In genomic region chr13:29508874-29509249, GRCh38 we compare ENCODE assay signal across 13 cellular contexts.
DNase-seq lines count a peak whose midpoint lies in the region; ATAC-seq, FAIRE-seq and TF ChIP-seq lines count a peak whose summit lies in the region.
"Had no signal": no experiment of that assay in that cellular context is flagged by ENCODE, and none has a peak within 500 bp of the region (broad histone marks: within the 10 kb centered on the region; RNA-seq: fewer than 3 reads in every experiment).

No MANE protein-coding gene starts in this region.

- peaks cover 20% of the 10 kb centered on the region for H3K27me3 Mint-ChIP-seq in nephron (ENCODE audit: low read depth)

- peak overlapping the region in 1 of 3 experiments; percentile 14 for H3K4me3 Mint-ChIP-seq in nephron
- H3K4me3 Mint-ChIP-seq: dendritic cell treated with granulocyte-macrophage colony-stimulating factor and Interleukin-4, amounts not matched to agents 40 ng/mL and 50 ng/mL, for 4 days; natural killer cell treated with Interleukin-12 subunit alpha and Interleukin-12 subunit beta and Interleukin-15 and Interleukin-18, amount 100 ng/mL, for 72 hours had no signal

- H3K79me2 ChIP-seq in ACC112 (ENCODE audit: control insufficient read depth, insufficient read depth, low read length, unreplicated experiment): no peaks in the 10 kb centered on the region
- no peaks in the 10 kb centered on the region for H3K79me2 ChIP-seq in K562 (ENCODE audit: control insufficient read depth, insufficient read depth, low read length)

- H3K4me1 ChIP-seq in ACC112 (ENCODE audit: control insufficient read depth, insufficient read depth, low read length, unreplicated experiment) (peaks cover 50% of the 10 kb centered on the region), K562 (replicated peaks in 1 of 2; ENCODE audit: control insufficient read depth in 2 of 2, insufficient read depth in 2 of 2, low read length in 2 of 2) (no peaks in the 10 kb centered on the region; a peak in 2 of 5 replicates)
- peaks cover 17 to 51% (median 30%) of the 10 kb centered on the region in 10 experiments for H3K4me1 ChIP-seq in BLaER1 treated with 17β-estradiol and CSF1 and Interleukin-3, amounts not matched to agents 10 nM and 100 nM

- CTCF ChIA-PET in K562 (lab: Yijun Ruan, JAX; ENCODE audit: low intra/inter-chr PET ratio): interaction anchor here (0.7 to 0.9 kb wide), 3 partner anchors 199 to 606 kb away, joined by 4 to 5 read pairs (median 5); no protein-coding TSS in a partner anchor

- H3K27ac Mint-ChIP-seq in nephron: peak overlapping the region; percentile 56 to 91 (median 68)
- H3K27ac Mint-ChIP-seq: dendritic cell treated with granulocyte-macrophage colony-stimulating factor and Interleukin-4, amounts not matched to agents 40 ng/mL and 50 ng/mL, for 4 days; natural killer cell treated with Interleukin-12 subunit alpha and Interleukin-12 subunit beta and Interleukin-15 and Interleukin-18, amount 100 ng/mL, for 72 hours had no signal

- ATAC-seq in K562: peak; percentile 16; the same call in 2 of the 3 replicates

- TF ChIP-seq EP300 in K562 (IDR thresholded peaks at IDR 0.05; ENCODE audit: low read length): no peak

- no peak for TF ChIP-seq CTCF in K562 (IDR thresholded peaks at IDR 0.05 in 2 of 3, conservative IDR thresholded peaks at IDR 0.05 in 1 of 3; ENCODE audit: insufficient read depth in 2 of 3, low read depth in 1 of 3, low read length in 3 of 3)
- TF ChIP-seq CTCF in nephron (IDR thresholded peaks at IDR 0.05; ENCODE audit: unreplicated experiment in 3 of 3): no peak

- intact Hi-C loops in K562 (cut with micrococcal nuclease): loop anchor here (2.0 kb wide), 1 partner anchor 200 kb away; no protein-coding TSS in a partner anchor

- TF ChIP-seq RAD21 in K562 (CRISPR knock-in tag; conservative IDR thresholded peaks at IDR 0.05 in 1 of 2, IDR thresholded peaks at IDR 0.05 in 1 of 2): no peak

- in situ Hi-C loops in K562 (cut with MboI): no loop called here

- H2AFZ ChIP-seq in ACC112 (ENCODE audit: low read length, unreplicated experiment) (no peak overlapping the region), K562 (ENCODE audit: low read depth, low read length) (no peak overlapping the region)

- peaks cover 0 to 83% (median 40%) of the 10 kb centered on the region in 11 experiments; a peak in 18 of 22 replicates for H4K20me1 ChIP-seq in BLaER1 treated with 17β-estradiol and CSF1 and Interleukin-3, amounts not matched to agents 10 nM and 100 nM
- H4K20me1 ChIP-seq in K562 (replicated peaks; ENCODE audit: control insufficient read depth, insufficient read depth, low read length): peaks cover 12% of the 10 kb centered on the region

- H3K36me3 ChIP-seq in ACC112 (ENCODE audit: insufficient read depth, low read length) (no peaks in the 10 kb centered on the region; the same call in 1 of the 2 replicates), K562 (ENCODE audit: control insufficient read depth, insufficient read depth, low read length) (peaks cover 10% of the 10 kb centered on the region; the same call in 1 of the 3 replicates)
- peaks cover 34 to 45% (median 39%) of the 10 kb centered on the region in 11 experiments for H3K36me3 ChIP-seq in BLaER1 treated with 17β-estradiol and CSF1 and Interleukin-3, amounts not matched to agents 10 nM and 100 nM

- no peak for FAIRE-seq in K562 (lab: Jason Lieb, UNC)
- FAIRE-seq: kidney had no signal

- no peaks in the 10 kb centered on the region for H3K9me3 ChIP-seq in BLaER1 treated with 17β-estradiol and CSF1 and Interleukin-3, amounts not matched to agents 10 nM and 100 nM (replicated peaks in 1 of 11)
- no peaks in the 10 kb centered on the region for H3K9me3 ChIP-seq in K562 (replicated peaks; ENCODE audit: control insufficient read depth, insufficient read depth, low read depth, low read length)
- H3K9me3 ChIP-seq: body of pancreas, psoas muscle, testis had no signal

- H3K9me3 Mint-ChIP-seq in nephron: no peaks in the 10 kb centered on the region
- H3K9me3 Mint-ChIP-seq: dendritic cell treated with granulocyte-macrophage colony-stimulating factor and Interleukin-4, amounts not matched to agents 40 ng/mL and 50 ng/mL, for 4 days; natural killer cell treated with Interleukin-12 subunit alpha and Interleukin-12 subunit beta and Interleukin-15 and Interleukin-18, amount 100 ng/mL, for 72 hours had no signal

- no peak overlapping the region for H3K9ac ChIP-seq in BLaER1 treated with 17β-estradiol and CSF1 and Interleukin-3, amounts not matched to agents 10 nM and 100 nM
- no peak overlapping the region for H3K9ac ChIP-seq in K562 (ENCODE audit: insufficient read depth in 1 of 2, low read depth in 2 of 2, low read length in 2 of 2)

- BruUV-seq in K562 (replicated peaks; lab: Mats Ljungman, UMichigan): no TSS peak

- H3K4me3 ChIP-seq in ACC112 (ENCODE audit: low read depth, low read length) (no peak overlapping the region), K562 (no peak overlapping the region)
- no peak overlapping the region for H3K4me3 ChIP-seq in BLaER1 treated with 17β-estradiol and CSF1 and Interleukin-3, amounts not matched to agents 10 nM and 100 nM
- H3K4me3 ChIP-seq: body of pancreas, psoas muscle, testis had no signal

- DNase-seq in K562 (ENCODE audit: extremely low read depth in 1 of 4, low spot score in 3 of 4): no peak
- no peak for DNase-seq in ecto neural progenitor cell (ENCODE audit: low spot score)
- no peak for DNase-seq in HuH-7 (ENCODE audit: low spot score)
- no peak for DNase-seq in DMS153 (lab: John Stamatoyannopoulos, UW)

- 58% methylated on average over 4 of the region's 4 CpGs for WGBS in K562 (ENCODE audit: insufficient coverage, low coverage, missing lambda C conversion rate)

- 0 out of 2 replicates have a peak, but pooled peaks cover 1% of the 10 kb centered on the region for H3K27me3 ChIP-seq in ACC112 (ENCODE audit: insufficient read depth, low read length)
- H3K27me3 ChIP-seq in BLaER1 treated with 17β-estradiol and CSF1 and Interleukin-3, amounts not matched to agents 10 nM and 100 nM: no peaks in the 10 kb centered on the region
- peaks cover 2 to 17% of the 10 kb centered on the region in 2 experiments; a peak in 2 of 5 replicates for H3K27me3 ChIP-seq in K562 (ENCODE audit: control insufficient read depth in 2 of 2, insufficient read depth in 2 of 2, low read length in 2 of 2)
- H3K27me3 ChIP-seq: body of pancreas, testis had no signal

- H3K4me2 ChIP-seq in BLaER1 treated with 17β-estradiol and CSF1 and Interleukin-3, amounts not matched to agents 10 nM and 100 nM: peak overlapping the region in 7 of 11 experiments; percentile 14 to 66 (median 50); a peak in 8 of 22 replicates
- H3K4me2 ChIP-seq in K562 (ENCODE audit: insufficient read depth, low read length): no peak overlapping the region

- H3K27ac ChIP-seq in ACC112 (ENCODE audit: low read depth, low read length) (peak overlapping the region; percentile 72), K562 (ENCODE audit: extremely low read depth, low read depth, low read length) (no peak overlapping the region)
- no peak overlapping the region for H3K27ac ChIP-seq in BLaER1 treated with 17β-estradiol and CSF1 and Interleukin-3, amounts not matched to agents 10 nM and 100 nM
- H3K27ac ChIP-seq: body of pancreas, psoas muscle, testis had no signal

- POLR2A ChIA-PET in K562 (lab: Yijun Ruan, JAX): interaction anchor here (1.0 to 1.4 kb wide), 2 partner anchors 29 to 37 kb away, joined by 3 read pairs; no protein-coding TSS in a partner anchor

- peaks cover 3% of the 10 kb centered on the region for H3K36me3 Mint-ChIP-seq in nephron (ENCODE audit: low read depth)
- H3K36me3 Mint-ChIP-seq: natural killer cell treated with Interleukin-12 subunit alpha and Interleukin-12 subunit beta and Interleukin-15 and Interleukin-18, amount 100 ng/mL, for 72 hours had no signal

- H3K4me1 Mint-ChIP-seq in nephron: peaks cover 82% of the 10 kb centered on the region

- H3K9me1 ChIP-seq in K562 (ENCODE audit: control insufficient read depth, insufficient read depth, low read length): no peaks in the 10 kb centered on the region

- TF ChIP-seq POLR2A in K562 (conservative IDR thresholded peaks at IDR 0.05): no peak

TF ChIP-seq in K562, 482 proteins besides CTCF, POLR2A, EP300 and RAD21 (continues in another document):
- TF ChIP-seq CREM (IDR thresholded peaks at IDR 0.05; ENCODE audit: low read depth): no peak
- no peak for TF ChIP-seq DEAF1 (CRISPR knock-in tag; IDR thresholded peaks at IDR 0.05)
- TF ChIP-seq ID3 (CRISPR knock-in tag; IDR thresholded peaks at IDR 0.05): no peak
- 0 out of 2 replicates have a peak, but pooled peaks have one; percentile 8 for TF ChIP-seq ID3 (tag; IDR thresholded peaks at IDR 0.05)
- no peak for TF ChIP-seq SLC30A9 (CRISPR knock-in tag; IDR thresholded peaks at IDR 0.05)
